23 cellular contexts compared by ENCODE assay signal in the genomic region with DNA sequence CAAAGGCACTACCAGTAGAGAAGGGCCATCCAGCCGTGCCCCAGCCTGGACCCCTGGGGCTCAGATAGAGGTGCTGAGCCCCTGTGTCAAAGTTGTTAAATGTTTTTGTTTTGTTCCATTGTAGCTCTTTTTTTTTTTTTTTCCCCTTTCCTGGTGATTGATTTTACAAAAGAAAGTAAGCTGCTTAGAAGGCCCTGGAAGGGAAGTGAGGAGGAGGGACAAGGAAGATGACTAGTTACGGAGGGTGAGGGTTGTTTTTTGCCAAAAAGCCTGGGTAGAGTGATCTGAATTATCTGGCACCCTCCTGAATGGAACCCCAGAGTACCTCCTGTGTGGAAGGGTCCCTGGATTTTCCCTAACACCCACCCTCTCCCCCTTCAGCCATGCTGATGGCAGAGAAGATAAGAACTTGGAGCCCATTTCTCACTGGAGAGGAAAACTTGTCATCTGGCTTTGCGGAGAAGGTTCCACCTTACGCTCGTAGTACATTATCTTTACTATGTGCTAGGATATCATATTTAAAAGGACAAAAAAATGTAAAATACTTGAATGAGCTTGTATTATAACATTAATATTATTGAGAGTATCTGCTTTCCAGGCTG. TPM values are rescaled to one million over a fixed set of nuclear protein-coding genes. Genes with fewer than 3 reads are reported as not detected.
DNase-seq lines count a peak whose midpoint lies in the region; ATAC-seq and TF ChIP-seq lines count a peak whose summit lies in the region.
"Had no signal": no experiment of that assay in that cellular context is flagged by ENCODE, and none has a peak within 500 bp of the region (broad histone marks: within the 10 kb centered on the region; RNA-seq: fewer than 3 reads in every experiment).

No MANE protein-coding gene starts in this region.

- CTCF ChIA-PET in activated CD8-positive, alpha-beta T cell treated with anti-CD3 and anti-CD28 coated beads for 36 hours (lab: Charles Lee), result no interaction called here
- CTCF ChIA-PET in activated CD8-positive, alpha-beta T cell treated with anti-CD3 and anti-CD28 coated beads, Interleukin-2, amount 10 ng/mL, durations not matched to agents 7 days and 5 days (lab: Charles Lee), result no interaction called here
- CTCF ChIA-PET in CD4-positive, alpha-beta memory T cell (lab: Charles Lee; ENCODE audit: partially characterized antibody), result no interaction called here

- H3K4me3 Mint-ChIP-seq in activated CD8-positive, alpha-beta T cell treated with anti-CD3 and anti-CD28 coated beads for 36 hours, result no peak overlapping the region
- no peak overlapping the region for H3K4me3 Mint-ChIP-seq in activated CD8-positive, alpha-beta T cell treated with anti-CD3 and anti-CD28 coated beads, Interleukin-2, amount 10 ng/mL, durations not matched to agents 7 days and 5 days
- no peak overlapping the region for H3K4me3 Mint-ChIP-seq in CD4-positive, alpha-beta memory T cell
- H3K4me3 Mint-ChIP-seq in nephron progenitor cell, result no peak overlapping the region

- H3K4me1 ChIP-seq in CD4-positive, alpha-beta memory T cell (ENCODE audit: insufficient read depth, low read length), result peaks cover 15% of the 10 kb centered on the region
- H3K4me1 ChIP-seq in ovary (ENCODE audit: insufficient read depth), result peaks cover 2% of the 10 kb centered on the region
- H3K4me1 ChIP-seq: esophagus squamous epithelium had no signal

- no peaks in the 10 kb centered on the region for H3K27me3 ChIP-seq in CD4-positive, alpha-beta memory T cell (ENCODE audit: insufficient read depth, low read length)
- H3K27me3 ChIP-seq in ovary, result no peaks in the 10 kb centered on the region
- H3K27me3 ChIP-seq: esophagus squamous epithelium, gastroesophageal sphincter, suprapubic skin had no signal

- peak overlapping the region; percentile 42 for H3K27ac Mint-ChIP-seq in activated CD8-positive, alpha-beta T cell treated with anti-CD3 and anti-CD28 coated beads for 36 hours
- no peak overlapping the region for H3K27ac Mint-ChIP-seq in activated CD8-positive, alpha-beta T cell treated with anti-CD3 and anti-CD28 coated beads, Interleukin-2, amount 10 ng/mL, durations not matched to agents 7 days and 5 days
- peak overlapping the region in 4 of 7 donors; percentile 21 to 83 (median 61) for H3K27ac Mint-ChIP-seq in CD4-positive, alpha-beta memory T cell
- H3K27ac Mint-ChIP-seq in nephron progenitor cell, result peak overlapping the region; percentile 96

- peaks cover 31% of the 10 kb centered on the region for H3K36me3 ChIP-seq in CD4-positive, alpha-beta memory T cell (ENCODE audit: insufficient read depth, low read length)
- no peaks in the 10 kb centered on the region for H3K36me3 ChIP-seq in ovary

- H3K4me3 ChIP-seq in CD4-positive, alpha-beta memory T cell (ENCODE audit: low read length in 2 of 2), result no peak overlapping the region
- H3K4me3 ChIP-seq in ovary, result no peak overlapping the region
- H3K4me3 ChIP-seq: A549, esophagus squamous epithelium, gastroesophageal sphincter, suprapubic skin had no signal

- POLR2A ChIA-PET in activated CD8-positive, alpha-beta T cell treated with anti-CD3 and anti-CD28 coated beads for 36 hours (lab: Charles Lee), result no interaction called here
- POLR2A ChIA-PET in activated CD8-positive, alpha-beta T cell treated with anti-CD3 and anti-CD28 coated beads, Interleukin-2, amount 10 ng/mL, durations not matched to agents 7 days and 5 days (lab: Charles Lee), result no interaction called here
- POLR2A ChIA-PET in CD4-positive, alpha-beta memory T cell (lab: Charles Lee; ENCODE audit: partially characterized antibody), result no interaction called here

- no peak for ATAC-seq in activated CD8-positive, alpha-beta T cell treated with anti-CD3 and anti-CD28 coated beads for 36 hours
- no peak for ATAC-seq in activated CD8-positive, alpha-beta T cell treated with anti-CD3 and anti-CD28 coated beads, Interleukin-2, amount 10 ng/mL, durations not matched to agents 7 days and 5 days
- ATAC-seq in esophagus mucosa, result no peak
- ATAC-seq: A549, gastroesophageal sphincter, HCT116 had no signal

- TF ChIP-seq POLR2A in ovary (IDR thresholded peaks at IDR 0.05), result no peak

- intact Hi-C loops in activated CD8-positive, alpha-beta T cell treated with anti-CD3 and anti-CD28 coated beads for 36 hours (cut with micrococcal nuclease), result no loop called here
- intact Hi-C loops in CD4-positive, alpha-beta memory T cell (cut with micrococcal nuclease), result no loop called here
- intact Hi-C loops in ovary (cut with DNase I), result loop anchor here in 1 of 4 donors (10.0 kb wide), 1 partner anchor 152 kb away; no protein-coding TSS in a partner anchor

- no peaks in the 10 kb centered on the region for H3K9me3 ChIP-seq in CD4-positive, alpha-beta memory T cell (ENCODE audit: control insufficient read depth in 1 of 2, low read length in 2 of 2)
- no peaks in the 10 kb centered on the region for H3K9me3 ChIP-seq in ovary
- H3K9me3 ChIP-seq: A549, esophagus squamous epithelium, gastroesophageal sphincter, SK-N-SH, suprapubic skin had no signal

- peaks cover 62% of the 10 kb centered on the region for H3K36me3 Mint-ChIP-seq in activated CD8-positive, alpha-beta T cell treated with anti-CD3 and anti-CD28 coated beads for 36 hours (ENCODE audit: low read depth)
- peaks cover 69% of the 10 kb centered on the region for H3K36me3 Mint-ChIP-seq in activated CD8-positive, alpha-beta T cell treated with anti-CD3 and anti-CD28 coated beads, Interleukin-2, amount 10 ng/mL, durations not matched to agents 7 days and 5 days (ENCODE audit: low read depth)
- H3K36me3 Mint-ChIP-seq in CD4-positive, alpha-beta memory T cell, result peaks cover 37 to 56% of the 10 kb centered on the region in 2 donors
- H3K36me3 Mint-ChIP-seq in nephron progenitor cell (ENCODE audit: low read depth), result peaks cover 87% of the 10 kb centered on the region

- H3K4me1 Mint-ChIP-seq in activated CD8-positive, alpha-beta T cell treated with anti-CD3 and anti-CD28 coated beads for 36 hours (ENCODE audit: low read depth), result peaks cover 25% of the 10 kb centered on the region
- H3K4me1 Mint-ChIP-seq in activated CD8-positive, alpha-beta T cell treated with anti-CD3 and anti-CD28 coated beads, Interleukin-2, amount 10 ng/mL, durations not matched to agents 7 days and 5 days (ENCODE audit: low read depth), result peaks cover 68% of the 10 kb centered on the region
- H3K4me1 Mint-ChIP-seq in CD4-positive, alpha-beta memory T cell, result peaks cover 13 to 46% (median 20%) of the 10 kb centered on the region in 4 donors
- peaks cover 12% of the 10 kb centered on the region for H3K4me1 Mint-ChIP-seq in nephron progenitor cell

- no peak for TF ChIP-seq CTCF in activated CD8-positive, alpha-beta T cell treated with anti-CD3 and anti-CD28 coated beads for 36 hours (IDR thresholded peaks at IDR 0.05)
- no peak for TF ChIP-seq CTCF in nephron progenitor cell (IDR thresholded peaks at IDR 0.05)
- no peak for TF ChIP-seq CTCF in ovary (IDR thresholded peaks at IDR 0.05)

- no peak overlapping the region for H3K27ac ChIP-seq in CD4-positive, alpha-beta memory T cell (ENCODE audit: low read depth, low read length)
- no peak overlapping the region for H3K27ac ChIP-seq in ovary
- H3K27ac ChIP-seq: A549, suprapubic skin had no signal

- DNase-seq in activated CD8-positive, alpha-beta T cell treated with anti-CD3 and anti-CD28 coated beads for 36 hours, result no peak
- DNase-seq in activated CD8-positive, alpha-beta T cell treated with anti-CD3 and anti-CD28 coated beads, Interleukin-2, amount 10 ng/mL, durations not matched to agents 7 days and 5 days, result no peak
- no peak for DNase-seq in CD4-positive, alpha-beta memory T cell
- DNase-seq in dermis blood vessel endothelial cell (peak; percentile 57), nephron progenitor cell (no peak), globus pallidus (ENCODE audit: low spot score) (no peak), ovary (no peak)
- DNase-seq: activated CD4-positive, CD25-positive, alpha-beta regulatory T cell; activated effector memory CD4-positive, alpha-beta T cell treated with Interleukin-2 at 50 U/mL for 16 hours; DMS 273 treated with DMSO at 0.1 percent for 48 hours; esophagus squamous epithelium; Karpas-422; midbrain; NCI-H1092 treated with DMSO at 0.1 percent for 48 hours; NCI-H2081; SK-N-SH; T1000 had no signal

- H3K9me3 Mint-ChIP-seq in activated CD8-positive, alpha-beta T cell treated with anti-CD3 and anti-CD28 coated beads for 36 hours, result no peaks in the 10 kb centered on the region
- H3K9me3 Mint-ChIP-seq in activated CD8-positive, alpha-beta T cell treated with anti-CD3 and anti-CD28 coated beads, Interleukin-2, amount 10 ng/mL, durations not matched to agents 7 days and 5 days (ENCODE audit: insufficient read depth), result no peaks in the 10 kb centered on the region
- H3K9me3 Mint-ChIP-seq in CD4-positive, alpha-beta memory T cell, result no peaks in the 10 kb centered on the region
- H3K9me3 Mint-ChIP-seq in nephron progenitor cell, result no peaks in the 10 kb centered on the region

- no peaks in the 10 kb centered on the region for H3K27me3 Mint-ChIP-seq in activated CD8-positive, alpha-beta T cell treated with anti-CD3 and anti-CD28 coated beads for 36 hours
- H3K27me3 Mint-ChIP-seq in activated CD8-positive, alpha-beta T cell treated with anti-CD3 and anti-CD28 coated beads, Interleukin-2, amount 10 ng/mL, durations not matched to agents 7 days and 5 days (ENCODE audit: low read depth), result no peaks in the 10 kb centered on the region
- no peaks in the 10 kb centered on the region for H3K27me3 Mint-ChIP-seq in CD4-positive, alpha-beta memory T cell
- H3K27me3 Mint-ChIP-seq in nephron progenitor cell (ENCODE audit: low read depth, poor library complexity), result no peaks in the 10 kb centered on the region

- TF ChIP-seq EP300 in ovary (IDR thresholded peaks at IDR 0.05), result no peak

- WGBS in ovary, 3 donors, result 90 to 93% (median 91%) methylated on average over 5 of the region's 5 CpGs

RNA-seq across cellular contexts. Expression of a gene that starts 33.4 kb away (rescaled TPM):
- not detected for total RNA-seq in activated CD8-positive, alpha-beta T cell treated with anti-CD3 and anti-CD28 coated beads for 36 hours
- not detected for total RNA-seq in activated CD8-positive, alpha-beta T cell treated with anti-CD3 and anti-CD28 coated beads, Interleukin-2, amount 10 ng/mL, durations not matched to agents 7 days and 5 days
- total RNA-seq in CD4-positive, alpha-beta memory T cell, result under 1 TPM in 1 of 2 experiments, not detected in 1; 0.47 TPM
- 1 to 10 TPM in 1 of 2 donors, not detected in 1; 1.7 TPM for polyA plus RNA-seq in CD4-positive, alpha-beta memory T cell
- total RNA-seq in dermis blood vessel endothelial cell, result 11.4 and 11.9 TPM in 2 replicates
- 2.9 TPM for total RNA-seq in esophagus mucosa
- 10 to 100 TPM; 15.2 to 40.7 (median 23.1) TPM for total RNA-seq in ovary
- polyA plus RNA-seq in ovary, result 100 to 1,000 TPM in 1 of 2 donors, 10 to 100 TPM in 1; 43.7 to 120 TPM
- total RNA-seq: NCI-H460 had no signal

RNA-seq across cellular contexts. Expression of a gene that starts 41.4 kb away (rescaled TPM):
- 10 to 100 TPM; 78.6 to 84.4 TPM for total RNA-seq in activated CD8-positive, alpha-beta T cell treated with anti-CD3 and anti-CD28 coated beads for 36 hours
- 10 to 100 TPM; 67.4 to 68.4 TPM for total RNA-seq in activated CD8-positive, alpha-beta T cell treated with anti-CD3 and anti-CD28 coated beads, Interleukin-2, amount 10 ng/mL, durations not matched to agents 7 days and 5 days
- total RNA-seq in CD4-positive, alpha-beta memory T cell, result 100 to 1,000 TPM; 110 to 115 TPM
- 100 to 1,000 TPM; 164 to 243 TPM for polyA plus RNA-seq in CD4-positive, alpha-beta memory T cell
- 106 and 114 TPM in 2 replicates for total RNA-seq in dermis blood vessel endothelial cell
- total RNA-seq in esophagus mucosa, result 25.7 TPM
- 10 to 100 TPM; 34.0 to 51.0 (median 40.5) TPM for total RNA-seq in ovary
- polyA plus RNA-seq in ovary, result 10 to 100 TPM; 35.4 to 40.7 TPM
